14 cellular contexts compared by ENCODE assay signal in genomic region chr1:33045246-33045645, GRCh38. TPM values are rescaled to one million over a fixed set of nuclear protein-coding genes. Genes with fewer than 3 reads are reported as not detected.
DNase-seq lines count a peak whose midpoint lies in the region; ATAC-seq and TF ChIP-seq lines count a peak whose summit lies in the region.
"Had no signal": no experiment of that assay in that cellular context is flagged by ENCODE, and none has a peak within 500 bp of the region (broad histone marks: within the 10 kb centered on the region; RNA-seq: fewer than 3 reads in every experiment).

No MANE protein-coding gene starts in this region.

- H3K4me3 ChIP-seq in CD8-positive, alpha-beta memory T cell (ENCODE audit: low read length) = no peak overlapping the region

- ATAC-seq in central memory CD8-positive, alpha-beta T cell (replicated peaks; ENCODE audit: extremely low read depth, poor library complexity, severe bottlenecking) = no peak
- ATAC-seq in natural killer cell (peak in 1 of 3 donors; percentile 1), GM19324 (IDR thresholded peaks at IDR 0.05; ENCODE audit: low FRiP score, unreplicated experiment) (no peak), GM18870 (IDR thresholded peaks at IDR 0.05; ENCODE audit: unreplicated experiment) (no peak), GM19351 (IDR thresholded peaks at IDR 0.05; ENCODE audit: unreplicated experiment) (no peak)
- ATAC-seq: Panc1 had no signal

- H3K4me1 ChIP-seq in CD8-positive, alpha-beta memory T cell (ENCODE audit: insufficient read depth, low read length) = peaks cover 5% of the 10 kb centered on the region

- H3K36me3 Mint-ChIP-seq in CD8-positive, alpha-beta memory T cell = no peaks in the 10 kb centered on the region
- no peaks in the 10 kb centered on the region for H3K36me3 Mint-ChIP-seq in central memory CD8-positive, alpha-beta T cell (ENCODE audit: insufficient read depth)
- H3K36me3 Mint-ChIP-seq in natural killer cell = no peaks in the 10 kb centered on the region

- H3K9me3 Mint-ChIP-seq in CD8-positive, alpha-beta memory T cell = no peaks in the 10 kb centered on the region
- no peaks in the 10 kb centered on the region for H3K9me3 Mint-ChIP-seq in central memory CD8-positive, alpha-beta T cell
- H3K9me3 Mint-ChIP-seq in natural killer cell = no peaks in the 10 kb centered on the region
- H3K9me3 Mint-ChIP-seq: naive B cell had no signal

- POLR2A ChIA-PET in CD8-positive, alpha-beta memory T cell (lab: Charles Lee) = no interaction called here

- no peaks in the 10 kb centered on the region for H3K36me3 ChIP-seq in CD8-positive, alpha-beta memory T cell (ENCODE audit: insufficient read depth, low read length)

- no peak for TF ChIP-seq CTCF in natural killer cell (IDR thresholded peaks at IDR 0.05)

- no peaks in the 10 kb centered on the region for H3K9me3 ChIP-seq in CD8-positive, alpha-beta memory T cell (ENCODE audit: low read length)

- intact Hi-C loops in natural killer cell (cut with micrococcal nuclease) = loop anchor here (1.0 to 5.0 kb wide), 4 partner anchors 8 to 82 kb away; no protein-coding TSS in a partner anchor

- TF ChIP-seq RAD21 in Ishikawa (IDR thresholded peaks at IDR 0.05; ENCODE audit: low read depth) = no peak

- no peak for TF ChIP-seq EP300 in Ishikawa (IDR thresholded peaks at IDR 0.05; ENCODE audit: borderline replicate concordance)

- DNase-seq in CD8-positive, alpha-beta memory T cell = no peak
- no peak for DNase-seq in central memory CD8-positive, alpha-beta T cell (ENCODE audit: low spot score in 2 of 2)
- DNase-seq in natural killer cell = no peak
- DNase-seq in activated gamma-delta T cell (lab: John Stamatoyannopoulos, UW) = no peak
- DNase-seq: activated T-cell treated with anti-CD3 and anti-CD28 coated beads for 4 hours; amniotic stem cell; effector CD4-positive, alpha-beta T cell; naive B cell; NCI-H2227 treated with DMSO at 0.1 percent for 48 hours had no signal

- peak overlapping the region; percentile 24 to 93 (median 83) for H3K27ac Mint-ChIP-seq in CD8-positive, alpha-beta memory T cell
- peak overlapping the region; percentile 82 for H3K27ac Mint-ChIP-seq in central memory CD8-positive, alpha-beta T cell (ENCODE audit: low read depth)
- H3K27ac Mint-ChIP-seq in natural killer cell = peak overlapping the region; percentile 82 to 87
- H3K27ac Mint-ChIP-seq: naive B cell had no signal

- peak overlapping the region in 1 of 7 donors; percentile 30 for H3K4me3 Mint-ChIP-seq in CD8-positive, alpha-beta memory T cell
- H3K4me3 Mint-ChIP-seq in central memory CD8-positive, alpha-beta T cell = no peak overlapping the region
- H3K4me3 Mint-ChIP-seq in natural killer cell = peak overlapping the region; percentile 71
- H3K4me3 Mint-ChIP-seq: naive B cell had no signal

- no peak overlapping the region for H3K27ac ChIP-seq in CD8-positive, alpha-beta memory T cell (ENCODE audit: low read depth, low read length)

- peaks cover 0 to 2% of the 10 kb centered on the region in 2 donors for H3K27me3 Mint-ChIP-seq in CD8-positive, alpha-beta memory T cell
- no peaks in the 10 kb centered on the region for H3K27me3 Mint-ChIP-seq in central memory CD8-positive, alpha-beta T cell
- H3K27me3 Mint-ChIP-seq in natural killer cell (ENCODE audit: low read depth in 2 of 2) = peaks cover 5% of the 10 kb centered on the region in 2 donors

- CTCF ChIA-PET in CD8-positive, alpha-beta memory T cell (lab: Charles Lee) = no interaction called here

- peaks cover 8 to 18% (median 16%) of the 10 kb centered on the region in 3 donors for H3K4me1 Mint-ChIP-seq in CD8-positive, alpha-beta memory T cell
- H3K4me1 Mint-ChIP-seq in central memory CD8-positive, alpha-beta T cell = peaks cover 20% of the 10 kb centered on the region
- H3K4me1 Mint-ChIP-seq in natural killer cell = peaks cover 12 to 25% of the 10 kb centered on the region in 2 donors
- H3K4me1 Mint-ChIP-seq: naive B cell had no signal

- H3K27me3 ChIP-seq in CD8-positive, alpha-beta memory T cell (ENCODE audit: insufficient read depth, low read length, poor library complexity, severe bottlenecking) = no peaks in the 10 kb centered on the region

TF ChIP-seq in Ishikawa, 13 proteins besides CTCF, POLR2A, EP300 and RAD21:
- peak; percentile 94 for TF ChIP-seq USF1 (IDR thresholded peaks at IDR 0.05)
- no peak for TF ChIP-seq ZBTB7A (IDR thresholded peaks at IDR 0.05; ENCODE audit: low read depth)

RNA-seq across cellular contexts. Expression of gene AK2, which starts 8.6 kb away (rescaled TPM):
- total RNA-seq in CD8-positive, alpha-beta memory T cell = 100 to 1,000 TPM; 288 to 305 TPM
- 110 TPM for polyA plus RNA-seq in CD8-positive, alpha-beta memory T cell
- 10 to 100 TPM; 64.8 to 94.0 (median 67.1) TPM for total RNA-seq in natural killer cell

RNA-seq across cellular contexts. Expression of gene AZIN2, which starts 35.7 kb away (rescaled TPM):
- total RNA-seq in CD8-positive, alpha-beta memory T cell = 1 to 10 TPM; 2.1 to 2.5 TPM
- 4.9 TPM for polyA plus RNA-seq in CD8-positive, alpha-beta memory T cell
- 1 to 10 TPM; 1.9 to 5.1 (median 4.1) TPM for total RNA-seq in natural killer cell
